Comparison of ENCODE assay signal across 19 cellular contexts in genomic region chr13:100045355-100045754, GRCh38.
"Had no signal": no experiment of that assay in that cellular context is flagged by ENCODE, and none has a peak within 500 bp of the region (broad histone marks: within the 10 kb centered on the region; RNA-seq: fewer than 3 reads in every experiment).

No MANE protein-coding gene starts in this region.

- H3K36me3 Mint-ChIP-seq: T-cell had no signal

- H3K9ac ChIP-seq: SK-N-SH had no signal

- ATAC-seq: T-cell had no signal

- H3K9me3 Mint-ChIP-seq: T-cell; T-helper 1 cell treated with Interleukin-12 subunit alpha and Interleukin-12 subunit beta and Interleukin-4 antibody, amounts not matched to agents 30 μg/mL and 1 μg/mL, for 36 hours had no signal

- H3K4me2 ChIP-seq: SK-N-SH had no signal

- H3K9me3 ChIP-seq: SK-N-SH had no signal

- H3K27ac Mint-ChIP-seq: T-helper 1 cell treated with Interleukin-12 subunit alpha and Interleukin-12 subunit beta and Interleukin-4 antibody, amounts not matched to agents 30 μg/mL and 1 μg/mL, for 36 hours had no signal

- H3K4me1 Mint-ChIP-seq: T-cell had no signal

- DNase-seq: KBM-7, MV-4-11, NCI-H1092, NCI-H1105 treated with DMSO at 0.1 percent for 48 hours, NCI-H1417 treated with DMSO at 0.1 percent for 48 hours, NCI-H146, NCI-H1694 treated with DMSO at 0.1 percent for 48 hours, NCI-H1930, NCI-H2081, NCI-H2107, NCI-H345, NCI-H446 treated with DMSO at 0.1 percent for 48 hours, Right ventricle myocardium superior, RPMI8226, SK-N-SH, SW 1271, T-cell had no signal

- H3K27ac ChIP-seq: HL-60 had no signal

- H3K4me3 Mint-ChIP-seq: T-cell; T-helper 1 cell treated with Interleukin-12 subunit alpha and Interleukin-12 subunit beta and Interleukin-4 antibody, amounts not matched to agents 30 μg/mL and 1 μg/mL, for 36 hours had no signal
